ENCODE assay signal across 1 cellular context in genomic region chr17:77327181-77327565, GRCh38.
TF ChIP-seq lines count a peak whose summit lies in the region.

No MANE protein-coding gene starts in this region.

TF ChIP-seq in IMR-90, 13 proteins besides CTCF, POLR2A, EP300 and RAD21:
- TF ChIP-seq USF2 (IDR thresholded peaks at IDR 0.05; ENCODE audit: low read depth, low read length) (no peak), FOS (IDR thresholded peaks at IDR 0.05; ENCODE audit: low read depth, low read length) (no peak), MAZ (IDR thresholded peaks at IDR 0.05; ENCODE audit: borderline replicate concordance, low read depth, low read length) (no peak), MAFK (IDR thresholded peaks at IDR 0.05; ENCODE audit: low read depth, low read length) (no peak), RFX5 (IDR thresholded peaks at IDR 0.05; ENCODE audit: low read depth, low read length) (no peak), ELK1 (IDR thresholded peaks at IDR 0.05; ENCODE audit: borderline replicate concordance, low read depth, low read length) (no peak), CEBPB (IDR thresholded peaks at IDR 0.05; ENCODE audit: low read depth, low read length) (no peak), CHD1 (IDR thresholded peaks at IDR 0.05; ENCODE audit: low read depth, low read length) (no peak), NFE2L2 (IDR thresholded peaks at IDR 0.05; ENCODE audit: low read depth, low read length) (no peak), BHLHE40 (IDR thresholded peaks at IDR 0.05; ENCODE audit: low read depth, low read length) (no peak), MXI1 (IDR thresholded peaks at IDR 0.05; ENCODE audit: borderline replicate concordance, low read depth, low read length) (no peak), SMC3 (IDR thresholded peaks at IDR 0.05; ENCODE audit: low read depth, low read length) (no peak), RCOR1 (IDR thresholded peaks at IDR 0.05; ENCODE audit: insufficient replicate concordance, low read length) (no peak)
